Comparison of ENCODE assay signal across 8 cellular contexts in the genomic region with DNA sequence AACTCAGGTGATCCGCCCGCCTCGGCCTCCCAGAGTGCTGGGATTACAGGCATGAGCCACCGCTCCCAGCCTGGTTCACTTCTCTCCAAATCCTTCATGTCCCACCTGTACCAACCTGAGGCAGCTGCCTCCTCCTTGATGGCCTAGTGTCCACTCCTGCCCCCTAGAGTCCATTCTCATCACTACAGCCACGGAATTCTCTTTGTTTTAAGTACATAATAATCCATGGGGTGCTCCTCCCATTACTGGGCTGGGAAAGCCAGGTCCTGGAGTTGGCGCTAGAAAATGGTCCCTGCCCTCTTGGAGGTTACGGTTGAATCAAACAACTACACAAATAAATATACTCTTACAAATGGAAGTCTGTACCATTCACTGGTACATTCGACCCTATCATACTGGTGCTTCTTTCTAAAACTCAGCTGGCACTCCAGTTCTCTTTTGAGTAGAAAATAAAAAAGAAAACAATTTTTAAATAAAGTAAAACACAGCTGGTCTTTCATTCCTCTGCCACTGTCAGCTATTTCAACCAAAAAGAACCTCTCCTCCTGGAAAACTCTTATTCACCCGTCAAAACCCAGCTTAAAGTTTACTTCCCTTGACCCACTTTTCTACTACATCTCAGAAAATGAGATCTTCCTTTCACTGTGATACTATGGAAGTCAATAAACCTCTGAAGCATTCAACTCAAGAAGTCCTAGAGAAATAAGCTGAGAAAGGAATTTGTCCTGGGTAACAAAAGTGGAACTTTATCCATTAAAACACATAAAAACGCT. TPM values are rescaled to one million over a fixed set of nuclear protein-coding genes. Genes with fewer than 3 reads are reported as not detected.
A peak's percentile ranks its signal among the peaks of the same experiment; 100 is the strongest.
DNase-seq lines count a peak whose midpoint lies in the region; ATAC-seq and TF ChIP-seq lines count a peak whose summit lies in the region.

No MANE protein-coding gene starts in this region.

- H3K4me1 ChIP-seq in lower lobe of right lung: no peaks in the 10 kb centered on the region

- no peaks in the 10 kb centered on the region for H3K36me3 ChIP-seq in lower lobe of right lung

- intact Hi-C loops in lower lobe of right lung (cut with DNase I): no loop called here

- in situ Hi-C loops in G401 (cut with HindIII; ENCODE audit: low sequenced_read_pairs): no loop called here

- no peak overlapping the region for H3K4me3 ChIP-seq in lower lobe of right lung

- TF ChIP-seq CTCF in LNCAP (IDR thresholded peaks at IDR 0.05) (peak; percentile 46; the same call in 1 of the 2 replicates), lower lobe of right lung (IDR thresholded peaks at IDR 0.05) (peak; percentile 38)

- no peak for ATAC-seq in lower lobe of right lung

- H3K9me3 ChIP-seq in lower lobe of right lung: no peaks in the 10 kb centered on the region

- no peak overlapping the region for H3K27ac ChIP-seq in lower lobe of right lung

- DNase-seq in G401 (ENCODE audit: low spot score) (peak; percentile 11), lower lobe of right lung (no peak), NCI-H510A treated with DMSO at 0.1 percent for 48 hours (lab: John Stamatoyannopoulos, UW) (no peak), DMS153 treated with DMSO at 0.1 percent for 48 hours (lab: John Stamatoyannopoulos, UW; ENCODE audit: unreplicated experiment) (no peak), inferior parietal cortex (ENCODE audit: extremely low spot score) (no peak), MV-4-11 (lab: John Stamatoyannopoulos, UW) (no peak)
- peak; percentile 28 for DNase-seq in activated naive CD4-positive, alpha-beta T cell treated with anti-CD3 and anti-CD28 coated beads, Interleukin-2, amount 50 U/mL, for 16 hours

- no peaks in the 10 kb centered on the region for H3K27me3 ChIP-seq in lower lobe of right lung (ENCODE audit: low read depth)

RNA-seq across cellular contexts. Expression of a gene that starts 22.4 kb away (rescaled TPM):
- total RNA-seq in G401 (2014; rRNA removed; shearing (Covaris generic)): 33.0 and 33.2 TPM in 2 replicates
- total RNA-seq in lower lobe of right lung: 42.4 TPM

RNA-seq across cellular contexts. Expression of a gene that starts 32.1 kb away (rescaled TPM):
- total RNA-seq in G401 (2014; rRNA removed; shearing (Covaris generic)): 10.2 and 10.7 TPM in 2 replicates
- total RNA-seq in lower lobe of right lung: 37.3 TPM

Comparison
In these comparisons a context has a peak if more than half of its experiments do, and no peak if none do; other contexts are left out.
1. DNase-seq: peak in G401 (single experiment) and activated naive CD4-positive, alpha-beta T cell treated with anti-CD3 and anti-CD28 coated beads, Interleukin-2, amount 50 U/mL, for 16 hours (single experiment); none in lower lobe of right lung (single experiment), NCI-H510A treated with DMSO at 0.1 percent for 48 hours (single experiment), DMS153 treated with DMSO at 0.1 percent for 48 hours (single experiment), inferior parietal cortex (single experiment) and MV-4-11 (single experiment).